In the genomic region with DNA sequence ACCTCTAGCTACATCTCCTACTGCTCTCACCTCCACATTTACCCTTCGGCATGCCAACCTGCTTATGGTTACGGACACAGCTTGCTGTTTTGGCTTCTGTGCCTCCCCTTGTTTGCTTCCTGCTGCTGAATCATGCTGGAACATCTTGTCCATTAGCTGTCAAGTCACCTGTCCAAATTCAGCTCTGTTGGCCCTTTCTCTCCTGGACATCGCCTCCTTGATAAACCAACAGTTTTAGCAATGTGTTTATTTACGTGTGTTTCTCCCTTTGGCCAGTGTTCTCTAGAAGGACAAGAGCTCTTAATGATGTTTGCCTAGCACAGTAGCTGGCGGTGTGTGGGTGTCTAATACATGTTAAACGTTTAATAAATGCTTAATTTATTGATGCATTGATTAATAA, we compare ENCODE assay signal across 1 cellular context. TPM values are rescaled to one million over a fixed set of nuclear protein-coding genes. Genes with fewer than 3 reads are reported as not detected.
"Had no signal": no experiment of that assay in that cellular context is flagged by ENCODE, and none has a peak within 500 bp of the region (broad histone marks: within the 10 kb centered on the region; RNA-seq: fewer than 3 reads in every experiment).

No MANE protein-coding gene starts in this region.

RNA-seq across cellular contexts. Expression of a gene that starts 31.4 kb away (rescaled TPM):
- total RNA-seq: WTC11 had no signal
